ENCODE assay signal across 8 cellular contexts in the genomic region with DNA sequence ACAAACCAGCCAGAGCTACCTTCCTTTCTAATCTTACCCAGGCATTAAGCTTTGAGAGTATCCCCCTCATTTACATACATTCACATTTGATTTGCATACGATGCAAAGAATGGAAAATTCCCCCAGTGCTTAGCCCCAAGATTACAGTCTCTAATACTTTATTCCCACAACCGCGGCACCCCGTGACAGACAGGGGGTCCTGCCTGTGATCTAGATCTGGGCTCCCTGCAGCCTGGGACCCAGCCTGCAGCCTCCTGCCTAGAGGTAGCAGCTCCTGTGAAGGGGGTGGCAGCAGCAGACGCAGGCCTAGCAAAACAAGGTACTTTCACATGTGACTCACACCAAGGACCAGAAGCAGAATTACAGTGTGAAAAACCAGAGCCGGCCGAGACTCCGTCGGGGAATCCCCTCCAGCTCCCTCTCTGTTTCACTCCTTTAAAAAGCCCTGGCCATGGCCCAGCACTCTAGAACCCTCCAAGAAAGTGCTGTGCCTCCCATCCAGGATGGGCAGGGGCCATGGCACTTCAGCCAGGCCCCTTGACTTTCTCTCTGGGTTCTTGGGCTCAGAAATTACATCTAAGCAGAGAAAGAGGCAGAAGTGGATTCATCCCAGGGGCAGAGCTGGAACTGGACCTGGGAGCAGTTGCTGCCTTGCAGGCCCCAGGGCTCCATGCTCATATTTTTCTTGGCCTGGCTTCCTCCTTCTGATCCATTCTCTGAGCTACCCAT. TPM values are rescaled to one million over a fixed set of nuclear protein-coding genes. Genes with fewer than 3 reads are reported as not detected.
DNase-seq lines count a peak whose midpoint lies in the region; ATAC-seq and TF ChIP-seq lines count a peak whose summit lies in the region.

No MANE protein-coding gene starts in this region.

- H3K4me1 ChIP-seq in Peyer's patch: peaks cover 0 to 40% (median 32%) of the 10 kb centered on the region in 4 donors
- H3K4me1 ChIP-seq in stomach smooth muscle (ENCODE audit: control insufficient read depth, insufficient read depth, low read length): peaks cover 16% of the 10 kb centered on the region

- no peaks in the 10 kb centered on the region for H3K9me3 Mint-ChIP-seq in memory B cell

- H3K27ac ChIP-seq in Peyer's patch (peak overlapping the region; percentile 59 to 84 (median 76)), stomach smooth muscle (ENCODE audit: low read length) (peak overlapping the region; percentile 11)

- H3K4me3 Mint-ChIP-seq in memory B cell: peak overlapping the region; percentile 71

- peak; percentile 79 for ATAC-seq in HG02610 (IDR thresholded peaks at IDR 0.05; ENCODE audit: unreplicated experiment)
- peak; percentile 81 for ATAC-seq in memory B cell (ENCODE audit: low read depth)

- in situ Hi-C loops in GM13977 (cut with MboI; ENCODE audit: low pct_unique_long_range_greater_than_20kb, low sequenced_read_pairs, unreplicated experiment): no loop called here

- no peak for TF ChIP-seq POLR2A in Peyer's patch (IDR thresholded peaks at IDR 0.05)

- DNase-seq in GM13977 (ENCODE audit: low spot score) (peak; percentile 86), Peyer's patch (peak in 2 of 3 donors; percentile 80 to 87), memory B cell (ENCODE audit: low spot score in 2 of 2) (peak; percentile 70 to 71), occipital lobe (lab: John Stamatoyannopoulos, UW) (no peak), COR-L47 (lab: John Stamatoyannopoulos, UW) (no peak)
- DNase-seq in activated naive CD4-positive, alpha-beta T cell treated with Interleukin-2 at 50 U/mL for 16 hours: peak; percentile 86

- H3K27me3 ChIP-seq in Peyer's patch: no peaks in the 10 kb centered on the region
- H3K27me3 ChIP-seq in stomach smooth muscle (ENCODE audit: control insufficient read depth in 1 of 2, insufficient read depth in 2 of 2, low read length in 2 of 2): no peaks in the 10 kb centered on the region

- H3K4me1 Mint-ChIP-seq in memory B cell: peaks cover 24% of the 10 kb centered on the region

- H3K36me3 ChIP-seq in Peyer's patch (no peaks in the 10 kb centered on the region), stomach smooth muscle (ENCODE audit: control insufficient read depth in 2 of 2, insufficient read depth in 2 of 2, low read length in 2 of 2) (no peaks in the 10 kb centered on the region)

- no peak overlapping the region for H3K4me3 ChIP-seq in Peyer's patch
- H3K4me3 ChIP-seq in stomach smooth muscle (ENCODE audit: low read length in 2 of 2): no peak overlapping the region

- no peaks in the 10 kb centered on the region for H3K27me3 Mint-ChIP-seq in memory B cell

- H3K9me3 ChIP-seq in Peyer's patch (no peaks in the 10 kb centered on the region), stomach smooth muscle (ENCODE audit: control insufficient read depth in 2 of 2, low read length in 2 of 2) (no peaks in the 10 kb centered on the region)

- no peaks in the 10 kb centered on the region for H3K36me3 Mint-ChIP-seq in memory B cell

- peak overlapping the region; percentile 38 to 42 for H3K9ac ChIP-seq in stomach smooth muscle (ENCODE audit: low read length in 2 of 2)

- no peak for TF ChIP-seq CTCF in GM13977 (IDR thresholded peaks at IDR 0.05; ENCODE audit: extremely low read depth, insufficient read depth, missing control alignments)
- no peak for TF ChIP-seq CTCF in Peyer's patch (IDR thresholded peaks at IDR 0.05)

- peak overlapping the region; percentile 90 for H3K27ac Mint-ChIP-seq in memory B cell

RNA-seq across cellular contexts. Expression of a gene that starts 14.0 kb away (rescaled TPM):
- 10 to 100 TPM; 11.8 to 32.2 (median 22.0) TPM for total RNA-seq in Peyer's patch
- not detected for total RNA-seq in occipital lobe

Comparison
In these comparisons a context has a peak if more than half of its experiments do, and no peak if none do; other contexts are left out.
1. DNase-seq: peak in GM13977 (single experiment), Peyer's patch (2 of 3), activated naive CD4-positive, alpha-beta T cell treated with Interleukin-2 at 50 U/mL for 16 hours (single experiment) and memory B cell (2 of 2); none in occipital lobe (single experiment) and COR-L47 (single experiment).
2. RNA of a gene that starts 14.0 kb away (total RNA-seq): 11.8 to 32.2 TPM in Peyer's patch; not detected in occipital lobe (single experiment); every median in the first group is over 10 times any median in the second.